Comparison of ENCODE assay signal across 24 cellular contexts in genomic region chr5:71883745-71884103, GRCh38.
DNase-seq lines count a peak whose midpoint lies in the region; ATAC-seq, FAIRE-seq and TF ChIP-seq lines count a peak whose summit lies in the region.
"Had no signal": no experiment of that assay in that cellular context is flagged by ENCODE, and none has a peak within 500 bp of the region (broad histone marks: within the 10 kb centered on the region; RNA-seq: fewer than 3 reads in every experiment).

No MANE protein-coding gene starts in this region.

- ATAC-seq in GM21576 (IDR thresholded peaks at IDR 0.05; ENCODE audit: unreplicated experiment), result no peak
- no peak for ATAC-seq in left lung
- no peak for ATAC-seq in T-helper 17 cell
- ATAC-seq: effector memory CD8-positive, alpha-beta T cell had no signal

- no peak overlapping the region for H3K4me3 ChIP-seq in AG04450 (ENCODE audit: low read depth, low read length)
- H3K4me3 ChIP-seq in neural progenitor cell, result no peak overlapping the region
- H3K4me3 ChIP-seq in left lung, result no peak overlapping the region
- no peak overlapping the region for H3K4me3 ChIP-seq in small intestine (ENCODE audit: low read depth in 1 of 2, low read length in 2 of 2)
- H3K4me3 ChIP-seq: ascending aorta, ovary had no signal

- no peaks in the 10 kb centered on the region for H4K20me1 ChIP-seq in neural progenitor cell (ENCODE audit: low read depth)

- TF ChIP-seq CTCF in AG04450 (IDR thresholded peaks at IDR 0.05; ENCODE audit: low read depth, low read length) (no peak), neural progenitor cell (IDR thresholded peaks at IDR 0.05) (no peak), left lung (IDR thresholded peaks at IDR 0.05) (no peak)

- no peak for FAIRE-seq in small intestine (lab: Jason Lieb, UNC)

- H3K4me1 ChIP-seq in neural progenitor cell (no peaks in the 10 kb centered on the region), left lung (no peaks in the 10 kb centered on the region), small intestine (ENCODE audit: control insufficient read depth in 2 of 2, insufficient read depth in 1 of 2, low read depth in 1 of 2, low read length in 1 of 2) (no peaks in the 10 kb centered on the region)

- H3K9me3 ChIP-seq in AG04450 (ENCODE audit: control insufficient read depth, insufficient read depth, low read length), result no peaks in the 10 kb centered on the region
- no peaks in the 10 kb centered on the region for H3K9me3 ChIP-seq in neural progenitor cell (ENCODE audit: low read depth)
- no peaks in the 10 kb centered on the region for H3K9me3 ChIP-seq in left lung
- H3K9me3 ChIP-seq in small intestine (ENCODE audit: control insufficient read depth, low read depth), result no peaks in the 10 kb centered on the region
- H3K9me3 ChIP-seq in T-helper 17 cell (ENCODE audit: control insufficient read depth, low read length, poor library complexity, severe bottlenecking), result no peaks in the 10 kb centered on the region
- H3K9me3 ChIP-seq: ascending aorta, ovary had no signal

- no peak overlapping the region for H3K4me3 Mint-ChIP-seq in neural progenitor cell
- no peak overlapping the region for H3K4me3 Mint-ChIP-seq in T-helper 17 cell
- H3K4me3 Mint-ChIP-seq: activated B cell treated with CpG ODN at 0.5 μM for 24 hours; activated CD4-positive, alpha-beta memory T cell treated with anti-CD3 and anti-CD28 coated beads, Interleukin-2, amount 10 ng/mL, durations not matched to agents 7 days and 5 days; activated naive CD4-positive, alpha-beta T cell treated with anti-CD3 and anti-CD28 coated beads, Interleukin-2, amount 10 ng/mL, durations not matched to agents 7 days and 5 days; activated T-cell treated with anti-CD3 and anti-CD28 coated beads, Interleukin-2, amount 50 U/mL, for 24 hours; CD4-positive, alpha-beta memory T cell; effector memory CD8-positive, alpha-beta T cell; stimulated activated naive CD8-positive, alpha-beta T cell treated with anti-CD3 and anti-CD28 coated beads, Interleukin-15, Interleukin-2, amounts not matched to agents 100 ng/mL and 50 ng/mL, for 24 hours; T-helper 2 cell treated with Interferon-gamma antibody and Interleukin-4, amounts not matched to agents 5 μg/mL and 100 μg/mL, for 36 hours had no signal

- peaks cover 11% of the 10 kb centered on the region for H3K27me3 Mint-ChIP-seq in neural progenitor cell (ENCODE audit: insufficient read depth, low read depth)
- peaks cover 18% of the 10 kb centered on the region for H3K27me3 Mint-ChIP-seq in T-helper 17 cell

- no peak overlapping the region for H3K9ac ChIP-seq in neural progenitor cell

- peak overlapping the region; percentile 21 for H3K27ac ChIP-seq in AG04450 (ENCODE audit: low read depth, low read length)
- H3K27ac ChIP-seq in neural progenitor cell, result no peak overlapping the region
- H3K27ac ChIP-seq in left lung, result no peak overlapping the region
- H3K27ac ChIP-seq in small intestine (ENCODE audit: low read depth in 1 of 2, low read length in 1 of 2), result no peak overlapping the region
- H3K27ac ChIP-seq: ovary had no signal

- intact Hi-C loops in left lung (cut with DNase I), result no loop called here

- H3K27me3 ChIP-seq in AG04450 (ENCODE audit: control insufficient read depth, insufficient read depth, low read length) (peaks cover 10% of the 10 kb centered on the region), neural progenitor cell (no peaks in the 10 kb centered on the region), left lung (no peaks in the 10 kb centered on the region), small intestine (ENCODE audit: control insufficient read depth in 2 of 2, insufficient read depth in 2 of 2, low read length in 2 of 2) (no peaks in the 10 kb centered on the region)
- H3K27me3 ChIP-seq: ascending aorta, ovary had no signal

- H3K27ac Mint-ChIP-seq in neural progenitor cell (peak overlapping the region; percentile 58), T-helper 17 cell (no peak overlapping the region)
- H3K27ac Mint-ChIP-seq: activated B cell treated with CpG ODN at 0.5 μM for 24 hours; activated CD4-positive, alpha-beta memory T cell treated with anti-CD3 and anti-CD28 coated beads, Interleukin-2, amount 10 ng/mL, durations not matched to agents 7 days and 5 days; activated naive CD4-positive, alpha-beta T cell treated with anti-CD3 and anti-CD28 coated beads, Interleukin-2, amount 10 ng/mL, durations not matched to agents 7 days and 5 days; activated T-cell treated with anti-CD3 and anti-CD28 coated beads, Interleukin-2, amount 50 U/mL, for 24 hours; CD4-positive, alpha-beta memory T cell; effector memory CD8-positive, alpha-beta T cell; stimulated activated naive CD8-positive, alpha-beta T cell treated with anti-CD3 and anti-CD28 coated beads, Interleukin-15, Interleukin-2, amounts not matched to agents 100 ng/mL and 50 ng/mL, for 24 hours; T-helper 2 cell treated with Interferon-gamma antibody and Interleukin-4, amounts not matched to agents 5 μg/mL and 100 μg/mL, for 36 hours had no signal

- CTCF ChIA-PET in AG04450 (lab: Charles Lee), result no interaction called here

- H3K36me3 ChIP-seq in neural progenitor cell, result no peaks in the 10 kb centered on the region
- no peaks in the 10 kb centered on the region for H3K36me3 ChIP-seq in left lung
- H3K36me3 ChIP-seq in small intestine (ENCODE audit: control insufficient read depth in 2 of 2, insufficient read depth in 2 of 2, low read length in 2 of 2), result no peaks in the 10 kb centered on the region
- H3K36me3 ChIP-seq: ascending aorta, ovary had no signal

- H3K4me2 ChIP-seq in neural progenitor cell, result no peak overlapping the region

- H3K36me3 Mint-ChIP-seq in neural progenitor cell (no peaks in the 10 kb centered on the region), T-helper 17 cell (ENCODE audit: low read depth) (no peaks in the 10 kb centered on the region)
- H3K36me3 Mint-ChIP-seq: CD4-positive, alpha-beta memory T cell had no signal

- POLR2A ChIA-PET in AG04450 (lab: Yijun Ruan, JAX), result no interaction called here

- H3K79me2 ChIP-seq in neural progenitor cell (ENCODE audit: low read depth), result no peaks in the 10 kb centered on the region

- peaks cover 8% of the 10 kb centered on the region for H3K4me1 Mint-ChIP-seq in neural progenitor cell
- H3K4me1 Mint-ChIP-seq in T-helper 17 cell, result no peaks in the 10 kb centered on the region
- H3K4me1 Mint-ChIP-seq: activated B cell treated with CpG ODN at 0.5 μM for 24 hours had no signal

- WGBS in small intestine, 3 donors, result 58 to 60% (median 60%) methylated on average over 2 of the region's 2 CpGs

- no peak overlapping the region for H2AFZ ChIP-seq in neural progenitor cell (replicated peaks)

- H3K9me3 Mint-ChIP-seq in neural progenitor cell, result no peaks in the 10 kb centered on the region
- H3K9me3 Mint-ChIP-seq: activated CD4-positive, alpha-beta memory T cell treated with anti-CD3 and anti-CD28 coated beads, Interleukin-2, amount 10 ng/mL, durations not matched to agents 7 days and 5 days had no signal

- H3F3A ChIP-seq in neural progenitor cell (ENCODE audit: low read depth), result no peaks in the 10 kb centered on the region

- DNase-seq in AG04450 (ENCODE audit: low read depth, low spot score) (no peak), NCI-H524 treated with DMSO at 0.1 percent for 48 hours (lab: John Stamatoyannopoulos, UW) (peak; percentile 63), fibroblast of peridontal ligament (ENCODE audit: extremely low read depth) (peak; percentile 41), neural progenitor cell (ENCODE audit: low spot score) (no peak), left lung (no peak), small intestine (no peak), T-helper 17 cell (no peak)
- DNase-seq: activated B cell treated with CpG ODN at 0.5 μM for 24 hours; activated CD4-positive, alpha-beta memory T cell treated with anti-CD3 and anti-CD28 coated beads, Interleukin-2, amount 10 ng/mL, durations not matched to agents 7 days and 5 days; activated naive CD4-positive, alpha-beta T cell treated with anti-CD3 and anti-CD28 coated beads, Interleukin-2, amount 10 ng/mL, durations not matched to agents 7 days and 5 days; activated T-cell treated with anti-CD3 and anti-CD28 coated beads, Interleukin-2, amount 50 U/mL, for 24 hours; CD4-positive, alpha-beta memory T cell; effector memory CD8-positive, alpha-beta T cell; hypothalamus; Karpas-422; NCI-H1092 treated with DMSO at 0.1 percent for 48 hours; NCI-H2081; SIG-M5; stimulated activated CD4-positive, alpha-beta T cell treated with anti-CD3 and anti-CD28 coated beads, Interleukin-2, amount 100 ng/mL, for 48 hours had no signal

Comparison
In these comparisons a context has a peak if more than half of its experiments do, and no peak if none do; other contexts are left out.
1. DNase-seq: peak in NCI-H524 treated with DMSO at 0.1 percent for 48 hours (single experiment) and fibroblast of peridontal ligament (single experiment); none in AG04450 (single experiment), neural progenitor cell (single experiment), left lung (0 of 2), small intestine (single experiment) and T-helper 17 cell (0 of 3).